Comparison of ENCODE assay signal across 15 cellular contexts in the genomic region with DNA sequence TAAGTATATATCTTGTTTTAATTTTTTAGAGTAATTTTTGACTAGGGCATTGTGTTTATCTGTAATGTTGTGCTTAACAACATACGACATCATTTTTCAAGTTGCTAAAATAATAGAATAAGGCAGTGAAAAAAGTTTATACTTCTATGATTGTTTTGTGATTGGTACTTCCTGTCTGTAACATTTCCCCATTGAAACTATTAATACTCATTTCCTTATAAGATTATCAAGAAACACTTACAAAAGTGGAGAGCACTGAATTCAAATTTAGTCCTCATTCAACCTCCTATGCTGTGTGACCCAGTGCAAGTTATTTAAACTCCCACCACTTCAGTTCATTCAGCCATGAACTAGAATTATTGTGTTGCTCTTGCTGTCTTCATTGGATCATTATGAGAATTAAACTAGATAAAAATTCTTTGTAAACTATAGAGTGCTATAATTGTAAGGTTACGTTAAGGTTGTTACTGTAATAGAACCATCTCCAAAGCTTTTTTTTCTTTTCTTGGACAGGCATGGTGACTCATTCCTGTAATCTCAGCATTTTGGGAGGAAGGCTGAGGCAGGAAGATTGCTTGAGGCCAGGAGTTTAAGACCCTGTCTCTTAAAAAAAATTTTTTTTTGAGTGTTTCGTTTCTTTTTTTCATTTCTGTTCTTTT. TPM values are rescaled to one million over a fixed set of nuclear protein-coding genes. Genes with fewer than 3 reads are reported as not detected.
DNase-seq lines count a peak whose midpoint lies in the region; ATAC-seq and TF ChIP-seq lines count a peak whose summit lies in the region.
"Had no signal": no experiment of that assay in that cellular context is flagged by ENCODE, and none has a peak within 500 bp of the region (broad histone marks: within the 10 kb centered on the region; RNA-seq: fewer than 3 reads in every experiment).

No MANE protein-coding gene starts in this region.

- no peak for TF ChIP-seq CTCF in body of pancreas (IDR thresholded peaks at IDR 0.05)
- no peak for TF ChIP-seq CTCF in mesothelial cell of epicardium (IDR thresholded peaks at IDR 0.05; ENCODE audit: unreplicated experiment)
- no peak for TF ChIP-seq CTCF in gastrocnemius medialis (IDR thresholded peaks at IDR 0.05 in 4 of 5, conservative IDR thresholded peaks at IDR 0.05 in 1 of 5)

- H3K36me3 ChIP-seq in body of pancreas (replicated peaks in 1 of 2; ENCODE audit: insufficient read depth in 1 of 2, low read depth in 2 of 2): peaks cover 0 to 2% of the 10 kb centered on the region in 2 donors
- peaks cover 0 to 26% of the 10 kb centered on the region in 2 donors for H3K36me3 ChIP-seq in gastrocnemius medialis

- peaks cover 38% of the 10 kb centered on the region for H3K4me1 Mint-ChIP-seq in mesothelial cell of epicardium
- peaks cover 8% of the 10 kb centered on the region for H3K4me1 Mint-ChIP-seq in activated naive CD8-positive, alpha-beta T cell treated with anti-CD3 and anti-CD28 coated beads for 36 hours

- intact Hi-C loops in body of pancreas (cut with DNase I) (no loop called here), gastrocnemius medialis (cut with DNase I; ENCODE audit: low total_unique reads) (loop anchor here (5.0 kb wide), 4 partner anchors 62 to 968 kb away; no protein-coding TSS in a partner anchor)

- H3K36me3 Mint-ChIP-seq in mesothelial cell of epicardium: peaks cover 13% of the 10 kb centered on the region
- H3K36me3 Mint-ChIP-seq in activated naive CD8-positive, alpha-beta T cell treated with anti-CD3 and anti-CD28 coated beads for 36 hours: peaks cover 21% of the 10 kb centered on the region

- H3K9me3 Mint-ChIP-seq in mesothelial cell of epicardium: no peaks in the 10 kb centered on the region
- no peaks in the 10 kb centered on the region for H3K9me3 Mint-ChIP-seq in activated naive CD8-positive, alpha-beta T cell treated with anti-CD3 and anti-CD28 coated beads for 36 hours
- H3K9me3 Mint-ChIP-seq: activated naive CD4-positive, alpha-beta T cell treated with anti-CD3 and anti-CD28 coated beads, Interleukin-2, amount 10 ng/mL, durations not matched to agents 7 days and 5 days; CD4-positive, alpha-beta memory T cell; naive thymus-derived CD8-positive, alpha-beta T cell had no signal

- H3K27ac Mint-ChIP-seq in mesothelial cell of epicardium: peak overlapping the region; percentile 90
- H3K27ac Mint-ChIP-seq in activated naive CD8-positive, alpha-beta T cell treated with anti-CD3 and anti-CD28 coated beads for 36 hours: no peak overlapping the region
- H3K27ac Mint-ChIP-seq: activated naive CD4-positive, alpha-beta T cell treated with anti-CD3 and anti-CD28 coated beads, Interleukin-2, amount 10 ng/mL, durations not matched to agents 7 days and 5 days; CD4-positive, alpha-beta memory T cell; naive thymus-derived CD8-positive, alpha-beta T cell had no signal

- DNase-seq in Caki2 (ENCODE audit: low read depth) (peak; percentile 55), M059J (ENCODE audit: low read depth) (peak; percentile 78), body of pancreas (no peak), mesothelial cell of epicardium (ENCODE audit: low spot score in 2 of 2, unreplicated experiment in 2 of 2) (no peak), gastrocnemius medialis (no peak), SHP77 (lab: John Stamatoyannopoulos, UW) (no peak), NK-92 (lab: John Stamatoyannopoulos, UW; ENCODE audit: unreplicated experiment) (no peak)
- no peak for DNase-seq in activated naive CD8-positive, alpha-beta T cell treated with anti-CD3 and anti-CD28 coated beads for 36 hours
- DNase-seq: activated naive CD4-positive, alpha-beta T cell treated with anti-CD3 and anti-CD28 coated beads, Interleukin-2, amount 10 ng/mL, durations not matched to agents 7 days and 5 days; CD4-positive, alpha-beta memory T cell; effector memory CD4-positive, alpha-beta T cell; naive thymus-derived CD8-positive, alpha-beta T cell; NCI-H2081 treated with DMSO at 0.1 percent for 48 hours; Right ventricle myocardium superior; stimulated activated naive CD8-positive, alpha-beta T cell treated with anti-CD3 and anti-CD28 coated beads, Interleukin-15, Interleukin-2, amounts not matched to agents 100 U/mL and 50 U/mL, for 24 hours had no signal

- H3K4me3 Mint-ChIP-seq in mesothelial cell of epicardium: peak overlapping the region; percentile 49
- no peak overlapping the region for H3K4me3 Mint-ChIP-seq in activated naive CD8-positive, alpha-beta T cell treated with anti-CD3 and anti-CD28 coated beads for 36 hours
- H3K4me3 Mint-ChIP-seq: activated naive CD4-positive, alpha-beta T cell treated with anti-CD3 and anti-CD28 coated beads, Interleukin-2, amount 10 ng/mL, durations not matched to agents 7 days and 5 days; naive thymus-derived CD8-positive, alpha-beta T cell had no signal

- 63 to 66% methylated on average over 3 of the region's 3 CpGs for WGBS in body of pancreas, 2 donors

- TF ChIP-seq POLR2A in body of pancreas (IDR thresholded peaks at IDR 0.05) (no peak), gastrocnemius medialis (IDR thresholded peaks at IDR 0.05) (no peak)

- H3K27me3 ChIP-seq in body of pancreas (no peaks in the 10 kb centered on the region), gastrocnemius medialis (no peaks in the 10 kb centered on the region)

- no peak for ATAC-seq in body of pancreas
- ATAC-seq in gastrocnemius medialis: no peak
- ATAC-seq: naive thymus-derived CD8-positive, alpha-beta T cell; stimulated activated naive CD8-positive, alpha-beta T cell treated with anti-CD3 and anti-CD28 coated beads, Interleukin-15, Interleukin-2, amounts not matched to agents 100 U/mL and 50 U/mL, for 24 hours had no signal

- H3K4me1 ChIP-seq in body of pancreas (peaks cover 38% of the 10 kb centered on the region), gastrocnemius medialis (no peaks in the 10 kb centered on the region)

- no peaks in the 10 kb centered on the region for H3K9me3 ChIP-seq in body of pancreas
- H3K9me3 ChIP-seq in gastrocnemius medialis: no peaks in the 10 kb centered on the region

- no peaks in the 10 kb centered on the region for H3K27me3 Mint-ChIP-seq in mesothelial cell of epicardium (ENCODE audit: low read depth)
- no peaks in the 10 kb centered on the region for H3K27me3 Mint-ChIP-seq in activated naive CD8-positive, alpha-beta T cell treated with anti-CD3 and anti-CD28 coated beads for 36 hours
- H3K27me3 Mint-ChIP-seq: CD4-positive, alpha-beta memory T cell; naive thymus-derived CD8-positive, alpha-beta T cell had no signal

- H3K4me3 ChIP-seq in body of pancreas (no peak overlapping the region), gastrocnemius medialis (no peak overlapping the region)

- peak overlapping the region; percentile 10 to 72 (median 41) for H3K27ac ChIP-seq in body of pancreas
- no peak overlapping the region for H3K27ac ChIP-seq in gastrocnemius medialis

- in situ Hi-C loops in Caki2 (cut with HindIII; ENCODE audit: low pct_unique_long_range_greater_than_20kb, low sequenced_read_pairs) (no loop called here), gastrocnemius medialis (cut with MboI; ENCODE audit: low sequenced_read_pairs in 4 of 4) (no loop called here)

RNA-seq across cellular contexts. Expression of gene ETAA1, which starts 2.8 kb away (rescaled TPM):
- total RNA-seq in Caki2 (2014; rRNA removed; shearing (Covaris generic); ENCODE audit: low replicate concordance): 11.1 and 11.2 TPM in 2 replicates
- 18.9 and 19.1 TPM in 2 replicates for total RNA-seq in M059J (2014; rRNA removed; shearing (Covaris generic))
- total RNA-seq in body of pancreas (10 to 100 TPM; 16.3 to 17.5 TPM), mesothelial cell of epicardium (18.9 to 21.1 TPM (median 19.8 TPM) in 3 replicates), gastrocnemius medialis (1 to 10 TPM; 4.1 to 7.8 (median 4.9) TPM)
- total RNA-seq in activated naive CD8-positive, alpha-beta T cell treated with anti-CD3 and anti-CD28 coated beads for 36 hours: 10 to 100 TPM; 12.3 to 13.1 TPM

Comparison
In these comparisons a context has a peak if more than half of its experiments do, and no peak if none do; other contexts are left out.
1. DNase-seq: peak in Caki2 (single experiment) and M059J (single experiment); none in body of pancreas (0 of 4), mesothelial cell of epicardium (0 of 2), activated naive CD8-positive, alpha-beta T cell treated with anti-CD3 and anti-CD28 coated beads for 36 hours (single experiment), gastrocnemius medialis (0 of 2), SHP77 (0 of 2) and NK-92 (single experiment).
2. H3K27ac ChIP-seq: peak in body of pancreas (4 of 4); none in gastrocnemius medialis (0 of 4).